1 cellular context compared by ENCODE assay signal in genomic region chr13:56317839-56318238, GRCh38.
TF ChIP-seq lines count a peak whose summit lies in the region.

No MANE protein-coding gene starts in this region.

TF ChIP-seq in GM23338, 12 proteins besides CTCF, POLR2A, EP300 and RAD21 (continued from another document):
- no peak for TF ChIP-seq ZNF331 (CRISPR knock-in tag; IDR thresholded peaks at IDR 0.05; ENCODE audit: low read depth)
TF ChIP-seq in GM23338: peak in this region for 1.
